12 cellular contexts compared by ENCODE assay signal in the genomic region with DNA sequence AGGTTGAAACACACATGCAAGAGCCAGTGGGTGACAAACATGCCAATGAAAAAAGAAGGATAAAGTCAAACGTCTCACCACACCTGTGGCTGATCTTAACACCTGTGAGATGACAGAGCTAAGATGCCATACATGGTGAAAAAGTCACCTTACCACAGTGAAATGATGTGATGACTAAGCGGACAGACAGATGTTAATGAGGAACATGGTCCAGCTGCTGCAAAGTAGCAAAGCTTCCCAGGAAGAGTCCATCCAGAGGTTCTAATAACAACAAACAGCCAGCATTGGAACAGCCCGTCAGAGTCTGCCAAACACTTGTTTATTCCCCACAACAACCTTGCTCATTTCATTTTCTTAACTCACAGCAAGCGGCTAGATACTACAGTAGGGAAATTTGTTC. TPM values are rescaled to one million over a fixed set of nuclear protein-coding genes. Genes with fewer than 3 reads are reported as not detected.
A peak's percentile ranks its signal among the peaks of the same experiment; 100 is the strongest.
DNase-seq lines count a peak whose midpoint lies in the region; ATAC-seq, FAIRE-seq and TF ChIP-seq lines count a peak whose summit lies in the region.
"Had no signal": no experiment of that assay in that cellular context is flagged by ENCODE, and none has a peak within 500 bp of the region (broad histone marks: within the 10 kb centered on the region; RNA-seq: fewer than 3 reads in every experiment).

No MANE protein-coding gene starts in this region.

- H3K27ac Mint-ChIP-seq in activated naive CD4-positive, alpha-beta T cell treated with anti-CD3 and anti-CD28 coated beads, Interleukin-2, amount 50 U/mL, for 72 hours, result peak overlapping the region; percentile 69 to 91

- dilution Hi-C loops in keratinocyte (cut with MboI; ENCODE audit: extremely low pct_ligation_motif_present, low sequenced_read_pairs), result no loop called here

- H3K9me3 ChIP-seq in HEK293 (ENCODE audit: control insufficient read depth, insufficient read depth, low read depth, low read length) (no peaks in the 10 kb centered on the region), keratinocyte (ENCODE audit: control insufficient read depth, low read depth, low read length) (no peaks in the 10 kb centered on the region)

- H3K79me2 ChIP-seq in keratinocyte (ENCODE audit: control insufficient read depth, insufficient read depth, low read length), result peaks cover 60% of the 10 kb centered on the region

- H2AFZ ChIP-seq in keratinocyte (ENCODE audit: control insufficient read depth, low read length), result no peak overlapping the region

- TF ChIP-seq CTCF in AG10803 (conservative IDR thresholded peaks at IDR 0.05; ENCODE audit: low read length) (no peak), HEK293 (tag by site-specific recombination; IDR thresholded peaks at IDR 0.05) (no peak), keratinocyte (optimal IDR thresholded peaks at IDR 0.05 in 1 of 3, IDR thresholded peaks at IDR 0.05 in 1 of 3, conservative IDR thresholded peaks at IDR 0.05 in 1 of 3; ENCODE audit: extremely low read depth in 1 of 3, insufficient read depth in 2 of 3, low read length in 3 of 3) (no peak)

- no peaks in the 10 kb centered on the region for H3K9me3 Mint-ChIP-seq in activated naive CD4-positive, alpha-beta T cell treated with anti-CD3 and anti-CD28 coated beads, Interleukin-2, amount 50 U/mL, for 72 hours

- H3K27me3 ChIP-seq in keratinocyte (ENCODE audit: control insufficient read depth, extremely low read depth, insufficient read depth, low read length), result no peaks in the 10 kb centered on the region

- POLR2A ChIA-PET in HEK293 (lab: Yijun Ruan, JAX), result interaction anchor here (0.7 to 0.9 kb wide), 2 partner anchors 184 to 634 kb away, joined by 3 to 4 read pairs; no protein-coding TSS in a partner anchor

- H3K4me2 ChIP-seq in keratinocyte (ENCODE audit: control insufficient read depth, extremely low read depth, insufficient read depth, low read depth, low read length), result peak overlapping the region; percentile 11

- DNase-seq in AG10803 (ENCODE audit: low read depth) (peak; percentile 25), keratinocyte (ENCODE audit: low read depth, low spot score) (no peak), dedifferentiated amniotic fluid mesenchymal stem cell (ENCODE audit: extremely low spot score) (no peak), AML-193 (lab: John Stamatoyannopoulos, UW) (no peak)
- no peak for DNase-seq in activated naive CD4-positive, alpha-beta T cell treated with anti-CD3 and anti-CD28 coated beads, Interleukin-2, amount 50 U/mL, for 72 hours (ENCODE audit: low spot score in 2 of 2)
- DNase-seq: GDM1, NCI-H526 treated with DMSO at 0.1 percent for 48 hours had no signal

- H3K9ac ChIP-seq in keratinocyte (ENCODE audit: control insufficient read depth, extremely low read depth, insufficient read depth, low read length), result no peak overlapping the region

- FAIRE-seq in keratinocyte (lab: Jason Lieb, UNC), result no peak
- FAIRE-seq: TTC549, urothelium cell line had no signal

- peaks cover 2% of the 10 kb centered on the region for H4K20me1 ChIP-seq in keratinocyte (ENCODE audit: control insufficient read depth, extremely low read depth, insufficient read depth, low read length)

- H3K9me1 ChIP-seq in keratinocyte (ENCODE audit: control insufficient read depth, extremely low read depth, insufficient read depth, low read length), result no peaks in the 10 kb centered on the region

- H3K36me3 Mint-ChIP-seq in activated naive CD4-positive, alpha-beta T cell treated with anti-CD3 and anti-CD28 coated beads, Interleukin-2, amount 50 U/mL, for 72 hours, result peaks cover 7 to 20% of the 10 kb centered on the region in 2 donors

- no peak overlapping the region for H3K27ac ChIP-seq in HEK293 (ENCODE audit: extremely low read depth, low read depth, low read length)
- no peak overlapping the region for H3K27ac ChIP-seq in keratinocyte (ENCODE audit: control insufficient read depth, insufficient read depth, low read length)

- CTCF ChIA-PET in HEK293 (lab: Yijun Ruan, JAX), result no interaction called here

- peak overlapping the region; percentile 15; the same call in 1 of the 2 replicates for H3K4me3 ChIP-seq in AG10803 (ENCODE audit: low read length)
- H3K4me3 ChIP-seq in HEK293 (ENCODE audit: low read depth, low read length), result no peak overlapping the region
- no peak overlapping the region for H3K4me3 ChIP-seq in keratinocyte (ENCODE audit: control insufficient read depth in 2 of 3, extremely low read depth in 1 of 3, insufficient read depth in 2 of 3, low read depth in 1 of 3, low read length in 3 of 3)

- no peaks in the 10 kb centered on the region; the same call in 1 of the 2 replicates for H3K4me1 ChIP-seq in HEK293 (ENCODE audit: control insufficient read depth, insufficient read depth, low read length)
- peaks cover 11% of the 10 kb centered on the region for H3K4me1 ChIP-seq in keratinocyte (ENCODE audit: control insufficient read depth, extremely low read depth, insufficient read depth, low read length)

- peaks cover 15 to 46% of the 10 kb centered on the region in 2 experiments for H3K36me3 ChIP-seq in HEK293 (ENCODE audit: control insufficient read depth in 2 of 2, insufficient read depth in 1 of 2, low read length in 2 of 2)
- H3K36me3 ChIP-seq in keratinocyte (ENCODE audit: control insufficient read depth in 2 of 2, extremely low read depth in 1 of 2, insufficient read depth in 2 of 2, low read length in 2 of 2), result peaks cover 16 to 18% of the 10 kb centered on the region in 2 experiments

- no peak for ATAC-seq in activated naive CD4-positive, alpha-beta T cell treated with anti-CD3 and anti-CD28 coated beads, Interleukin-2, amount 50 U/mL, for 72 hours
- no peak for ATAC-seq in HG02981 (IDR thresholded peaks at IDR 0.05; ENCODE audit: unreplicated experiment)
- ATAC-seq in GM19467 (IDR thresholded peaks at IDR 0.05; ENCODE audit: unreplicated experiment), result no peak

TF ChIP-seq in HEK293, 187 proteins besides CTCF, POLR2A, EP300 and RAD21 (continues in another document):
- peak; percentile 89 for TF ChIP-seq SCRT2 (tag by site-specific recombination; IDR thresholded peaks at IDR 0.05)
- TF ChIP-seq SCRT1 (tag by site-specific recombination; IDR thresholded peaks at IDR 0.05; ENCODE audit: borderline replicate concordance), result peak; percentile 89

RNA-seq across cellular contexts. Expression of a gene that starts 1.9 kb away (rescaled TPM):
- total RNA-seq in activated naive CD4-positive, alpha-beta T cell treated with anti-CD3 and anti-CD28 coated beads, Interleukin-2, amount 50 U/mL, for 72 hours, result 10 to 100 TPM; 58.3 to 58.9 TPM
- 100 to 128 TPM (median 112 TPM) in 3 replicates for polyA plus RNA-seq in keratinocyte
- polyA plus RNA-seq in keratinocyte (2011; ENCODE audit: low read depth), result 29.3 TPM
- 125 and 133 TPM in 2 replicates for polyA plus RNA-seq in keratinocyte (2011; cell fraction: cytosol; rRNA removed)
- polyA plus RNA-seq in keratinocyte (2011; cell fraction: nucleus; rRNA removed), result 66.7 and 77.1 TPM in 2 replicates
- 59.4 and 78.0 TPM in 2 replicates for polyA plus RNA-seq in keratinocyte (2012; ENCODE audit: low replicate concordance)
- polyA minus RNA-seq in keratinocyte, result 116 to 204 TPM (median 141 TPM) in 3 replicates
- 122 TPM for polyA minus RNA-seq in keratinocyte (2011; cell fraction: cytosol; rRNA and poly(A)+ RNA removed)
- 29.3 and 42.0 TPM in 2 replicates for polyA minus RNA-seq in keratinocyte (2011; cell fraction: nucleus; rRNA and poly(A)+ RNA removed)

RNA-seq across cellular contexts. Expression of a gene that starts 5.6 kb away (rescaled TPM):
- 10 to 100 TPM in 1 of 2 donors, 1 to 10 TPM in 1; 3.1 to 19.1 TPM for total RNA-seq in activated naive CD4-positive, alpha-beta T cell treated with anti-CD3 and anti-CD28 coated beads, Interleukin-2, amount 50 U/mL, for 72 hours
- polyA plus RNA-seq in keratinocyte, result 0.70 to 2.4 TPM (median 1.6 TPM) in 3 replicates
- 1.0 TPM for polyA plus RNA-seq in keratinocyte (2011; ENCODE audit: low read depth)
- polyA plus RNA-seq in keratinocyte (2011; cell fraction: cytosol; rRNA removed), result 0.66 and 0.72 TPM in 2 replicates
- 2.4 and 3.8 TPM in 2 replicates for polyA plus RNA-seq in keratinocyte (2011; cell fraction: nucleus; rRNA removed)
- 1.4 and 2.2 TPM in 2 replicates for polyA plus RNA-seq in keratinocyte (2012; ENCODE audit: low replicate concordance)
- polyA minus RNA-seq in keratinocyte, result 1.5 to 3.0 TPM (median 2.1 TPM) in 3 replicates
- polyA minus RNA-seq in keratinocyte (2011; cell fraction: cytosol; rRNA and poly(A)+ RNA removed), result 3.1 TPM
- 1.3 and 2.9 TPM in 2 replicates for polyA minus RNA-seq in keratinocyte (2011; cell fraction: nucleus; rRNA and poly(A)+ RNA removed)

RNA-seq across cellular contexts. Expression of a gene that starts 28.7 kb away (rescaled TPM):
- total RNA-seq in activated naive CD4-positive, alpha-beta T cell treated with anti-CD3 and anti-CD28 coated beads, Interleukin-2, amount 50 U/mL, for 72 hours, result 10 to 100 TPM; 42.1 to 67.7 TPM
- 73.3 to 101 TPM (median 96.7 TPM) in 3 replicates for polyA plus RNA-seq in keratinocyte
- polyA plus RNA-seq in keratinocyte (2011; ENCODE audit: low read depth), result 52.9 TPM
- 73.0 and 88.7 TPM in 2 replicates for polyA plus RNA-seq in keratinocyte (2011; cell fraction: cytosol; rRNA removed)
- polyA plus RNA-seq in keratinocyte (2011; cell fraction: nucleus; rRNA removed), result 80.9 and 89.6 TPM in 2 replicates
- 62.2 and 82.2 TPM in 2 replicates for polyA plus RNA-seq in keratinocyte (2012; ENCODE audit: low replicate concordance)
- polyA minus RNA-seq in keratinocyte, result 17.5 to 26.1 TPM (median 22.9 TPM) in 3 replicates
- polyA minus RNA-seq in keratinocyte (2011; cell fraction: cytosol; rRNA and poly(A)+ RNA removed), result 71.7 TPM
- polyA minus RNA-seq in keratinocyte (2011; cell fraction: nucleus; rRNA and poly(A)+ RNA removed), result 20.8 and 25.3 TPM in 2 replicates

RNA-seq across cellular contexts. Expression of a gene that starts 28.9 kb away (rescaled TPM):
- 100 to 1,000 TPM; 120 to 154 TPM for total RNA-seq in activated naive CD4-positive, alpha-beta T cell treated with anti-CD3 and anti-CD28 coated beads, Interleukin-2, amount 50 U/mL, for 72 hours
- 74.6 to 91.4 TPM (median 87.9 TPM) in 3 replicates for polyA plus RNA-seq in keratinocyte
- polyA plus RNA-seq in keratinocyte (2011; ENCODE audit: low read depth), result 5.6 TPM
- polyA plus RNA-seq in keratinocyte (2011; cell fraction: cytosol; rRNA removed), result 79.7 and 125 TPM in 2 replicates
- polyA plus RNA-seq in keratinocyte (2011; cell fraction: nucleus; rRNA removed), result 25.9 and 37.5 TPM in 2 replicates
- 113 and 117 TPM in 2 replicates for polyA plus RNA-seq in keratinocyte (2012; ENCODE audit: low replicate concordance)
- polyA minus RNA-seq in keratinocyte, result 41.8 to 68.1 TPM (median 53.4 TPM) in 3 replicates
- 113 TPM for polyA minus RNA-seq in keratinocyte (2011; cell fraction: cytosol; rRNA and poly(A)+ RNA removed)
- polyA minus RNA-seq in keratinocyte (2011; cell fraction: nucleus; rRNA and poly(A)+ RNA removed), result 14.7 and 17.1 TPM in 2 replicates

RNA-seq across cellular contexts. Expression of a gene that starts 56.7 kb away (rescaled TPM):
- total RNA-seq in activated naive CD4-positive, alpha-beta T cell treated with anti-CD3 and anti-CD28 coated beads, Interleukin-2, amount 50 U/mL, for 72 hours, result 10 to 100 TPM; 41.8 to 48.6 TPM
- polyA plus RNA-seq in keratinocyte, result 326 to 485 TPM (median 427 TPM) in 3 replicates
- 465 TPM for polyA plus RNA-seq in keratinocyte (2011; ENCODE audit: low read depth)
- 241 and 487 TPM in 2 replicates for polyA plus RNA-seq in keratinocyte (2011; cell fraction: cytosol; rRNA removed)
- 219 and 221 TPM in 2 replicates for polyA plus RNA-seq in keratinocyte (2011; cell fraction: nucleus; rRNA removed)
- polyA plus RNA-seq in keratinocyte (2012; ENCODE audit: low replicate concordance), result 435 and 459 TPM in 2 replicates
- 151 to 200 TPM (median 157 TPM) in 3 replicates for polyA minus RNA-seq in keratinocyte
- polyA minus RNA-seq in keratinocyte (2011; cell fraction: cytosol; rRNA and poly(A)+ RNA removed), result 467 TPM
- 69.2 and 77.9 TPM in 2 replicates for polyA minus RNA-seq in keratinocyte (2011; cell fraction: nucleus; rRNA and poly(A)+ RNA removed)
